ENCODE assay signal across 8 cellular contexts in the genomic region with DNA sequence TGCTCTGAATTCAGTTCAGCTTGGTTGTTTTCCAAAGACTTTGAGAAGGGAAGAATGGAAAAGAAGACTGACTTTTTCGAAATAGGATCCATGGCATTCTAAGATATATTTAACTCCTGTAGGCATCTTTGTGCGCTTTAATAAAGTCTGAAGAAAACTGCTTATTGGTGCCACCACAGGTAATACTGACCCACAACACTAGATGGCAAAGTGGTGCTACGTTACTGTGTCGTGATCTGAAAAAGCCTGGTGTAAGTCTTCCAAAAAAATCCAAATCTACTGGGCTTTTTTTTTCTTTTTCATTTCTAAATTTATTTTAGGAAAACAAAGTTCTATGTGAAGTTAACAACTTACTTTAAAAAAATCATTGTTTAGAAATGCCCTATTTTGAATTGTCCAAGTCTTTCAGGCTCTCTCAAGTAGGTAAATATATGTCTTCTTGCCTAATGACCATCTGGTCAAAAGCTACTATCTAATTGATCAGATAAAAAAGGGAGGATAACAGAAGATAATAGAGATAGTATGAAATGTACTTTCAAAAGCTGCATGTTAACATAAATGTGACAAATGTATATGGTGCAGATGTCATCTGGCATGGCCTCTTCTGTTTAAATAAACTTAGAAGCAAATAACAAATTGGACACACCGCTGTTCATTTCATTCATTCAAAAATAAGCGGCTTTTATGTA. TPM values are rescaled to one million over a fixed set of nuclear protein-coding genes. Genes with fewer than 3 reads are reported as not detected.
DNase-seq lines count a peak whose midpoint lies in the region; ATAC-seq, FAIRE-seq and TF ChIP-seq lines count a peak whose summit lies in the region.

No MANE protein-coding gene starts in this region.

- H3K27me3 ChIP-seq in DND-41 (ENCODE audit: insufficient read depth, low read length, poor library complexity) (no peaks in the 10 kb centered on the region), HL-60 (ENCODE audit: insufficient read depth, poor library complexity, severe bottlenecking) (no peaks in the 10 kb centered on the region), keratinocyte (ENCODE audit: control insufficient read depth, extremely low read depth, insufficient read depth, low read length) (peaks cover 3% of the 10 kb centered on the region)

- H4K20me1 ChIP-seq in DND-41 (ENCODE audit: insufficient read depth, low read length): no peaks in the 10 kb centered on the region
- no peaks in the 10 kb centered on the region for H4K20me1 ChIP-seq in keratinocyte (ENCODE audit: control insufficient read depth, extremely low read depth, insufficient read depth, low read length)

- H3K4me2 ChIP-seq in DND-41 (ENCODE audit: insufficient read depth, low read length) (no peak overlapping the region), keratinocyte (ENCODE audit: control insufficient read depth, extremely low read depth, insufficient read depth, low read depth, low read length) (no peak overlapping the region)

- DNase-seq in DND-41 (peak; percentile 52), HL-60 (ENCODE audit: low read depth in 1 of 2, low spot score in 1 of 2) (peak; percentile 12 to 32), NOMO-1 treated with dmso at 0.1 percent for 144 hours (lab: John Stamatoyannopoulos, UW; ENCODE audit: unreplicated experiment) (peak; percentile 34), astrocyte of the hippocampus (ENCODE audit: low read depth, low spot score) (peak; percentile 61), keratinocyte (ENCODE audit: low read depth, low spot score) (peak; percentile 13), activated gamma-delta T cell treated with Interleukin-2 at 50 U/mL for 16 hours (no peak)
- DNase-seq in stimulated activated CD4-positive, alpha-beta T cell treated with anti-CD3 and anti-CD28 coated beads, Interleukin-4, amount 100 ng/mL, for 48 hours (ENCODE audit: low read depth in 2 of 2): peak; percentile 4 to 6

- H3K4me1 ChIP-seq in DND-41 (ENCODE audit: insufficient read depth, low read length) (no peaks in the 10 kb centered on the region), keratinocyte (ENCODE audit: control insufficient read depth, extremely low read depth, insufficient read depth, low read length) (no peaks in the 10 kb centered on the region)

- peak; percentile 74 for FAIRE-seq in keratinocyte (lab: Jason Lieb, UNC)

- peak; percentile 68 for TF ChIP-seq CTCF in DND-41 (IDR thresholded peaks at IDR 0.05; ENCODE audit: borderline replicate concordance, extremely low read depth, low read length, poor library complexity, severe bottlenecking)
- peak; percentile 2 for TF ChIP-seq CTCF in HL-60 (IDR thresholded peaks at IDR 0.05; ENCODE audit: insufficient read depth, low read length)
- peak; percentile 54 to 61 (median 59) for TF ChIP-seq CTCF in keratinocyte (optimal IDR thresholded peaks at IDR 0.05 in 1 of 3, IDR thresholded peaks at IDR 0.05 in 1 of 3, conservative IDR thresholded peaks at IDR 0.05 in 1 of 3; ENCODE audit: extremely low read depth in 1 of 3, insufficient read depth in 2 of 3, low read length in 3 of 3)

- H3K79me2 ChIP-seq in DND-41 (ENCODE audit: insufficient read depth, low read length) (no peaks in the 10 kb centered on the region), keratinocyte (ENCODE audit: control insufficient read depth, insufficient read depth, low read length) (no peaks in the 10 kb centered on the region)

- ATAC-seq in DND-41 (ENCODE audit: insufficient read depth, low read depth): peak; percentile 42; the same call in 1 of the 3 replicates
- ATAC-seq in HG03280 (IDR thresholded peaks at IDR 0.05; ENCODE audit: unreplicated experiment): no peak

- H3K9me3 ChIP-seq in DND-41 (ENCODE audit: insufficient read depth, low read length, severe bottlenecking): no peaks in the 10 kb centered on the region
- no peaks in the 10 kb centered on the region for H3K9me3 ChIP-seq in keratinocyte (ENCODE audit: control insufficient read depth, low read depth, low read length)

- H3K36me3 ChIP-seq in DND-41 (ENCODE audit: insufficient read depth, low read length) (no peaks in the 10 kb centered on the region), keratinocyte (ENCODE audit: control insufficient read depth in 2 of 2, extremely low read depth in 1 of 2, insufficient read depth in 2 of 2, low read length in 2 of 2) (no peaks in the 10 kb centered on the region)

- dilution Hi-C loops in keratinocyte (cut with MboI; ENCODE audit: extremely low pct_ligation_motif_present, low sequenced_read_pairs): no loop called here

- H3K9ac ChIP-seq in DND-41 (ENCODE audit: low read depth, low read length): no peak overlapping the region
- no peak overlapping the region for H3K9ac ChIP-seq in keratinocyte (ENCODE audit: control insufficient read depth, extremely low read depth, insufficient read depth, low read length)

- H3K4me3 ChIP-seq in DND-41 (ENCODE audit: low read depth in 1 of 2, low read length in 2 of 2): no peak overlapping the region
- no peak overlapping the region for H3K4me3 ChIP-seq in HL-60 (replicated peaks; ENCODE audit: insufficient read depth, low read length)
- H3K4me3 ChIP-seq in keratinocyte (ENCODE audit: control insufficient read depth in 2 of 3, extremely low read depth in 1 of 3, insufficient read depth in 2 of 3, low read depth in 1 of 3, low read length in 3 of 3): no peak overlapping the region

- H3K27ac ChIP-seq in DND-41 (ENCODE audit: low read length) (no peak overlapping the region), HL-60 (replicated peaks) (no peak overlapping the region), keratinocyte (ENCODE audit: control insufficient read depth, insufficient read depth, low read length) (no peak overlapping the region)

- H3K9me1 ChIP-seq in keratinocyte (ENCODE audit: control insufficient read depth, extremely low read depth, insufficient read depth, low read length): no peaks in the 10 kb centered on the region

- H2AFZ ChIP-seq in DND-41 (ENCODE audit: low read depth, low read length) (no peak overlapping the region), keratinocyte (ENCODE audit: control insufficient read depth, low read length) (no peak overlapping the region)

RNA-seq across cellular contexts. Expression of gene MID1IP1, which starts 47.0 kb away (rescaled TPM):
- 44.1 to 45.4 TPM (median 44.5 TPM) in 3 replicates for polyA plus RNA-seq in keratinocyte
- polyA plus RNA-seq in keratinocyte (2011; ENCODE audit: low read depth): 17.9 TPM
- polyA plus RNA-seq in keratinocyte (2011; cell fraction: cytosol; rRNA removed): 27.4 and 50.7 TPM in 2 replicates
- 42.0 and 56.6 TPM in 2 replicates for polyA plus RNA-seq in keratinocyte (2011; cell fraction: nucleus; rRNA removed)
- 42.3 and 49.5 TPM in 2 replicates for polyA plus RNA-seq in keratinocyte (2012; ENCODE audit: low replicate concordance)
- 12.6 to 18.0 TPM (median 15.5 TPM) in 3 replicates for polyA minus RNA-seq in keratinocyte
- polyA minus RNA-seq in keratinocyte (2011; cell fraction: cytosol; rRNA and poly(A)+ RNA removed): 81.3 TPM
- polyA minus RNA-seq in keratinocyte (2011; cell fraction: nucleus; rRNA and poly(A)+ RNA removed): 24.9 and 30.6 TPM in 2 replicates

Comparison
In these comparisons a context has a peak if more than half of its experiments do, and no peak if none do; other contexts are left out.
1. CTCF ChIP-seq: peak in every context shown above with its lines; median percentile 68 in DND-41; 59 in keratinocyte; 2 in HL-60.